Comparison of ENCODE assay signal across 37 cellular contexts in the genomic region with DNA sequence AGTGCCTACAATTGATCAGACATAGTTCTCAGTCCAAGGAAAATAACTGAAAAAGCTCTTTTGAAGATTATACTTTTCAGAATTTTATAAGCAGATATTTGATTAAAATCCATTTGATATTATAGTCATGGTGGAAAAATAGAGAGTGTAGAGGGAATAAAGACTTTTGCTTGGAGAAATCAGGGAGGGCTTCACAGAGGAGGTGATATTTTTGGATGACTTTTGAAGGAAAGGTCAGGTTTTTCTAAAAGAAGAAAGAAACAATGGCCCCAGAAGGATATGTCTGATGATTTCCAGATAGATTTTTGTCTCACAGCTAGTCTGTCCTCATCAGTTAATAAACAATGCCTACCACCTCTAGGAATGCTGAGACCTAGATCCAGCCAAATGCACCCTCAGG.
"Had no signal": no experiment of that assay in that cellular context is flagged by ENCODE, and none has a peak within 500 bp of the region (broad histone marks: within the 10 kb centered on the region; RNA-seq: fewer than 3 reads in every experiment).

No MANE protein-coding gene starts in this region.

- DNase-seq: MG63, MM.1S, MV-4-11, NCI-H1048, NCI-H1092, NCI-H1092 treated with DMSO at 0.1 percent for 48 hours, NCI-H1105, NCI-H1105 treated with DMSO at 0.1 percent for 48 hours, NCI-H1417, NCI-H1417 treated with DMSO at 0.1 percent for 48 hours, NCI-H1436, NCI-H1436 treated with DMSO at 0.1 percent for 48 hours, NCI-H146, NCI-H1694, NCI-H1694 treated with DMSO at 0.1 percent for 48 hours, NCI-H187, NCI-H187 treated with DMSO at 0.1 percent for 48 hours, NCI-H1930, NCI-H2029, NCI-H2029 treated with DMSO at 0.1 percent for 48 hours, NCI-H2081, NCI-H2081 treated with DMSO at 0.1 percent for 48 hours, NCI-H2107, NCI-H2171, NCI-H2171 treated with DMSO at 0.1 percent for 48 hours, NCI-H2227 treated with DMSO at 0.1 percent for 48 hours, NCI-H226, NCI-H345, NCI-H446, NCI-H446 treated with DMSO at 0.1 percent for 48 hours, NCI-H510A, NCI-H510A treated with DMSO at 0.1 percent for 48 hours, NCI-H524, NCI-H524 treated with DMSO at 0.1 percent for 48 hours, NCI-H526, NCI-H526 treated with DMSO at 0.1 percent for 48 hours, NCI-H69 had no signal

- H3K36me3 ChIP-seq: MG63 had no signal

- H3K27me3 ChIP-seq: MG63 had no signal

- H3K4me3 ChIP-seq: MG63 had no signal

- H3K9me3 ChIP-seq: MG63 had no signal
